16 cellular contexts compared by ENCODE assay signal in genomic region chr7:42650701-42651100, GRCh38.
DNase-seq lines count a peak whose midpoint lies in the region; ATAC-seq lines count a peak whose summit lies in the region.
"Had no signal": no experiment of that assay in that cellular context is flagged by ENCODE, and none has a peak within 500 bp of the region (broad histone marks: within the 10 kb centered on the region; RNA-seq: fewer than 3 reads in every experiment).

No MANE protein-coding gene starts in this region.

- H3K36me3 Mint-ChIP-seq in activated T-helper 17 cell treated with anti-CD3 and anti-CD28 coated beads, Interleukin-2, amount 50 U/mL, for 72 hours (ENCODE audit: low read depth), result no peaks in the 10 kb centered on the region
- no peaks in the 10 kb centered on the region for H3K36me3 Mint-ChIP-seq in activated T-cell treated with anti-CD3 and anti-CD28 coated beads, Interleukin-2, amount 50 U/mL, for 24 hours (ENCODE audit: low read depth)
- H3K36me3 Mint-ChIP-seq: CD8-positive, alpha-beta T cell had no signal

- H3K27ac Mint-ChIP-seq in activated T-helper 17 cell treated with anti-CD3 and anti-CD28 coated beads, Interleukin-2, amount 50 U/mL, for 72 hours, result no peak overlapping the region
- no peak overlapping the region for H3K27ac Mint-ChIP-seq in activated T-cell treated with anti-CD3 and anti-CD28 coated beads, Interleukin-2, amount 50 U/mL, for 24 hours
- H3K27ac Mint-ChIP-seq: B cell; CD8-positive, alpha-beta T cell had no signal

- H3K4me3 Mint-ChIP-seq in activated T-helper 17 cell treated with anti-CD3 and anti-CD28 coated beads, Interleukin-2, amount 50 U/mL, for 72 hours, result no peak overlapping the region
- no peak overlapping the region for H3K4me3 Mint-ChIP-seq in activated T-cell treated with anti-CD3 and anti-CD28 coated beads, Interleukin-2, amount 50 U/mL, for 24 hours
- H3K4me3 Mint-ChIP-seq: B cell; CD8-positive, alpha-beta T cell had no signal

- peak; percentile 28 for ATAC-seq in activated T-helper 17 cell treated with anti-CD3 and anti-CD28 coated beads, Interleukin-2, amount 50 U/mL, for 72 hours (replicated peaks)
- no peak for ATAC-seq in GM18907 (IDR thresholded peaks at IDR 0.05; ENCODE audit: unreplicated experiment)
- ATAC-seq: CD8-positive, alpha-beta T cell; HepG2 had no signal

- no peaks in the 10 kb centered on the region for H3K4me1 Mint-ChIP-seq in activated T-helper 17 cell treated with anti-CD3 and anti-CD28 coated beads, Interleukin-2, amount 50 U/mL, for 72 hours
- no peaks in the 10 kb centered on the region for H3K4me1 Mint-ChIP-seq in activated T-cell treated with anti-CD3 and anti-CD28 coated beads, Interleukin-2, amount 50 U/mL, for 24 hours (ENCODE audit: low read depth)
- H3K4me1 Mint-ChIP-seq: B cell had no signal

- H3K27ac ChIP-seq in substantia nigra (ENCODE audit: low read depth, low read length, poor library complexity, severe bottlenecking), result peak overlapping the region; percentile 31
- H3K27ac ChIP-seq: BLaER1 treated with 17β-estradiol and CSF1 and Interleukin-3, amounts not matched to agents 10 nM and 100 nM; GM23248 had no signal

- H3K27me3 Mint-ChIP-seq in activated T-helper 17 cell treated with anti-CD3 and anti-CD28 coated beads, Interleukin-2, amount 50 U/mL, for 72 hours, result peaks cover 11% of the 10 kb centered on the region
- H3K27me3 Mint-ChIP-seq in activated T-cell treated with anti-CD3 and anti-CD28 coated beads, Interleukin-2, amount 50 U/mL, for 24 hours, result peaks cover 4% of the 10 kb centered on the region

- DNase-seq in cerebellum (ENCODE audit: low spot score) (peak; percentile 26), substantia nigra (lab: John Stamatoyannopoulos, UW) (peak in 4 of 49 donors; percentile 1 to 23 (median 6)), NCI-H526 treated with DMSO at 0.1 percent for 48 hours (lab: John Stamatoyannopoulos, UW) (no peak)
- DNase-seq in activated T-cell treated with anti-CD3 and anti-CD28 coated beads, Interleukin-2, amount 50 U/mL, for 24 hours, result no peak
- DNase-seq: CD8-positive, alpha-beta T cell; COR-L47; DMS 273 treated with DMSO at 0.1 percent for 48 hours; DMS53; DND-41; EL; GM23248 had no signal

- H3K9me3 Mint-ChIP-seq in activated T-helper 17 cell treated with anti-CD3 and anti-CD28 coated beads, Interleukin-2, amount 50 U/mL, for 72 hours, result peaks cover 12% of the 10 kb centered on the region
- peaks cover 11% of the 10 kb centered on the region for H3K9me3 Mint-ChIP-seq in activated T-cell treated with anti-CD3 and anti-CD28 coated beads, Interleukin-2, amount 50 U/mL, for 24 hours
